In genomic region chr2:12720181-12720580, GRCh38 we compare ENCODE assay signal across 8 cellular contexts. TPM values are rescaled to one million over a fixed set of nuclear protein-coding genes. Genes with fewer than 3 reads are reported as not detected.
A peak's percentile ranks its signal among the peaks of the same experiment; 100 is the strongest.
DNase-seq lines count a peak whose midpoint lies in the region; ATAC-seq and TF ChIP-seq lines count a peak whose summit lies in the region.

No MANE protein-coding gene starts in this region.

- no peak overlapping the region for H2AFZ ChIP-seq in neural progenitor cell (replicated peaks)

- no peaks in the 10 kb centered on the region for H3K9me3 ChIP-seq in CD4-positive, alpha-beta memory T cell (ENCODE audit: control insufficient read depth in 1 of 2, low read length in 2 of 2)
- no peaks in the 10 kb centered on the region for H3K9me3 ChIP-seq in NT2/D1 (ENCODE audit: insufficient read depth, low read length)
- no peaks in the 10 kb centered on the region for H3K9me3 ChIP-seq in duodenal mucosa (ENCODE audit: control insufficient read depth in 1 of 2, low read length in 2 of 2)
- H3K9me3 ChIP-seq in neural progenitor cell (ENCODE audit: low read depth) = no peaks in the 10 kb centered on the region

- peaks cover 41 to 86% (median 58%) of the 10 kb centered on the region in 4 donors for H3K4me1 Mint-ChIP-seq in CD4-positive, alpha-beta memory T cell
- peaks cover 52% of the 10 kb centered on the region for H3K4me1 Mint-ChIP-seq in neural progenitor cell

- peaks cover 0 to 2% of the 10 kb centered on the region in 2 donors for H3K27me3 Mint-ChIP-seq in CD4-positive, alpha-beta memory T cell
- H3K27me3 Mint-ChIP-seq in neural progenitor cell (ENCODE audit: insufficient read depth, low read depth) = peaks cover 9% of the 10 kb centered on the region

- H3K4me2 ChIP-seq in neural progenitor cell = peak overlapping the region; percentile 94

- peaks cover 55% of the 10 kb centered on the region for H3K4me1 ChIP-seq in CD4-positive, alpha-beta memory T cell (ENCODE audit: insufficient read depth, low read length)
- peaks cover 3% of the 10 kb centered on the region for H3K4me1 ChIP-seq in NT2/D1 (ENCODE audit: insufficient read depth, insufficient read length)
- H3K4me1 ChIP-seq in duodenal mucosa (ENCODE audit: control insufficient read depth in 1 of 2, insufficient read depth in 2 of 2, low read length in 2 of 2) = peaks cover 19 to 38% of the 10 kb centered on the region in 2 donors
- peaks cover 29% of the 10 kb centered on the region for H3K4me1 ChIP-seq in neural progenitor cell

- H3K79me2 ChIP-seq in neural progenitor cell (ENCODE audit: low read depth) = peaks cover 76% of the 10 kb centered on the region

- CTCF ChIA-PET in CD4-positive, alpha-beta memory T cell (lab: Charles Lee; ENCODE audit: partially characterized antibody) = interaction anchor here (0.7 to 9.8 kb wide), 11 partner anchors 9 to 891 kb away, joined by 3 to 237 read pairs (median 4); no protein-coding TSS in a partner anchor

- peaks cover 37% of the 10 kb centered on the region for H3F3A ChIP-seq in neural progenitor cell (ENCODE audit: low read depth)

- peak overlapping the region; percentile 84 for H3K27ac ChIP-seq in CD4-positive, alpha-beta memory T cell (ENCODE audit: low read depth, low read length)
- no peak overlapping the region for H3K27ac ChIP-seq in duodenal mucosa (ENCODE audit: low read depth, low read length)
- H3K27ac ChIP-seq in neural progenitor cell = no peak overlapping the region

- intact Hi-C loops in CD4-positive, alpha-beta memory T cell (cut with micrococcal nuclease) = loop anchor here (1.0 kb wide), 1 partner anchor 8 kb away; no protein-coding TSS in a partner anchor

- ATAC-seq in GM18517 (IDR thresholded peaks at IDR 0.05; ENCODE audit: unreplicated experiment) (no peak), esophagus mucosa (no peak)

- no peaks in the 10 kb centered on the region for H3K27me3 ChIP-seq in CD4-positive, alpha-beta memory T cell (ENCODE audit: insufficient read depth, low read length)
- H3K27me3 ChIP-seq in NT2/D1 (ENCODE audit: insufficient read depth, insufficient read length) (no peaks in the 10 kb centered on the region), duodenal mucosa (ENCODE audit: control insufficient read depth in 1 of 2, insufficient read depth in 2 of 2, low read length in 2 of 2) (no peaks in the 10 kb centered on the region), neural progenitor cell (no peaks in the 10 kb centered on the region)

- peaks cover 36 to 80% of the 10 kb centered on the region in 2 donors for H3K36me3 Mint-ChIP-seq in CD4-positive, alpha-beta memory T cell
- H3K36me3 Mint-ChIP-seq in neural progenitor cell = peaks cover 34% of the 10 kb centered on the region

- DNase-seq in CD4-positive, alpha-beta memory T cell = no peak
- DNase-seq in NT2/D1 (ENCODE audit: low read depth, low spot score) (no peak), neural progenitor cell (ENCODE audit: low spot score) (peak; percentile 14), NCI-H446 treated with DMSO at 0.1 percent for 48 hours (lab: John Stamatoyannopoulos, UW) (no peak), KG1 (lab: John Stamatoyannopoulos, UW) (no peak)

- H3K27ac Mint-ChIP-seq in CD4-positive, alpha-beta memory T cell = peak overlapping the region in 6 of 7 donors; percentile 15 to 96 (median 78)
- peak overlapping the region; percentile 8 for H3K27ac Mint-ChIP-seq in neural progenitor cell

- H3K9me3 Mint-ChIP-seq in CD4-positive, alpha-beta memory T cell = peaks cover 0 to 2% (median 0%) of the 10 kb centered on the region in 8 donors
- H3K9me3 Mint-ChIP-seq in neural progenitor cell = no peaks in the 10 kb centered on the region

- peak overlapping the region; percentile 78 to 96 for H3K4me3 ChIP-seq in CD4-positive, alpha-beta memory T cell (ENCODE audit: low read length in 2 of 2)
- peak overlapping the region; percentile 85 for H3K4me3 ChIP-seq in NT2/D1 (ENCODE audit: insufficient read length, low read depth)
- peak overlapping the region; percentile 72 to 85 for H3K4me3 ChIP-seq in duodenal mucosa (ENCODE audit: low read depth in 1 of 2, low read length in 2 of 2)
- peak overlapping the region; percentile 94 for H3K4me3 ChIP-seq in neural progenitor cell

- H3K4me3 Mint-ChIP-seq in CD4-positive, alpha-beta memory T cell = peak overlapping the region; percentile 97 to 100 (median 99)
- H3K4me3 Mint-ChIP-seq in neural progenitor cell = peak overlapping the region; percentile 99

- H3K36me3 ChIP-seq in CD4-positive, alpha-beta memory T cell (ENCODE audit: insufficient read depth, low read length) = peaks cover 24% of the 10 kb centered on the region
- H3K36me3 ChIP-seq in NT2/D1 (ENCODE audit: insufficient read depth, insufficient read length, low read length) = peaks cover 34% of the 10 kb centered on the region
- peaks cover 7 to 13% of the 10 kb centered on the region in 2 donors for H3K36me3 ChIP-seq in duodenal mucosa (ENCODE audit: control insufficient read depth in 1 of 2, insufficient read depth in 2 of 2, low read length in 2 of 2)
- peaks cover 5% of the 10 kb centered on the region for H3K36me3 ChIP-seq in neural progenitor cell

- TF ChIP-seq CTCF in neural progenitor cell (IDR thresholded peaks at IDR 0.05) = no peak

- POLR2A ChIA-PET in CD4-positive, alpha-beta memory T cell (lab: Charles Lee; ENCODE audit: partially characterized antibody) = interaction anchor here (0.7 to 3.2 kb wide), 7 partner anchors 9 to 305 kb away, joined by 3 to 31 read pairs (median 18); no protein-coding TSS in a partner anchor

- peaks cover 61% of the 10 kb centered on the region for H4K20me1 ChIP-seq in neural progenitor cell (ENCODE audit: low read depth)

- H3K9ac ChIP-seq in NT2/D1 (ENCODE audit: insufficient read length, low read depth) (peak overlapping the region; percentile 66), duodenal mucosa (ENCODE audit: low read depth in 1 of 2, low read length in 2 of 2) (peak overlapping the region in 1 of 2 donors; percentile 49), neural progenitor cell (no peak overlapping the region)

RNA-seq across cellular contexts. Expression of gene TRIB2, which starts 3.4 kb away (rescaled TPM):
- 100 to 1,000 TPM; 123 to 126 TPM for total RNA-seq in CD4-positive, alpha-beta memory T cell
- 10 to 100 TPM; 73.8 to 79.0 TPM for polyA plus RNA-seq in CD4-positive, alpha-beta memory T cell
- total RNA-seq in neural progenitor cell (ENCODE audit: low replicate concordance) = 68.8 and 74.4 TPM in 2 replicates
- total RNA-seq in esophagus mucosa = 12.7 TPM
